Comparison of ENCODE assay signal across 27 cellular contexts in the genomic region with DNA sequence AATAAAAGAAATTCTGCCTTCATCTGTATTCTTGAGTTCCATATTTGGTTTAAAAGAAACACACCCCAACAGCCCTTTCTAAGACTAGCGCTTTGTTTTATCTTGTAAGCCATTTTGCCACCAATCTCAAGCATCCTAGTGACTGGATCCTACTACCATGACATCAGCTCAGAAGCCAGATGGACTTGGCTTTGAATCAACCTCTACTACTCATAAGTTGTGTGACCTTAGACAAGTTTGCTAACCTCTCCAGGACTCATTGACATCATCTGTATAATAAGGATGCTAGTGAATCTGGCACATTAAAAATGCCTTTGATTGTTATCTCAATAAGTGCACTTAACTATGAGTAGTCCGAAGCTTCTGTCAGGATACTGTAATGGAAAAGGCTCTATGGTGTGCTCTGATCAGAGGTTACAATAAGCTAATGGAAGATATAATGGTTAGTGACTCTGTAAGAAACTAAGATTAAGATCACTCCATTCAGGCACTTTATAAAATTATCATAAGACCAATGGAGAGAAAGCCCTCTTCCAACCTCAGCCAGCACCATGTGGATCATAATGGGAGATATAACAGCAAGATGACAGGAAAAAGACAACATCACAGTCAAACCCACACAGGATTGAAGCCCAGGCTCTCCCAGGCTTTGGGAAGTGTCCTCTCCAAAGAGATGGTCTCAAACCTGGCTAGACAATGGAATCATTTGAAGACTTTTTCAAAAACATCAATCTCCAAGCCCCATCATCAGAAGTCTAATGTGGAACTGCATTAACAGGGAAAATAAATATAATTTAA.
"Had no signal": no experiment of that assay in that cellular context is flagged by ENCODE, and none has a peak within 500 bp of the region (broad histone marks: within the 10 kb centered on the region; RNA-seq: fewer than 3 reads in every experiment).

No MANE protein-coding gene starts in this region.

- DNase-seq: hypothalamus; immature natural killer cell; kidney; left colon; left lung; lower lobe of right lung; mammary epithelial cell; midbrain; mucosa of descending colon; naive thymus-derived CD4-positive, alpha-beta T cell; ovary; right lobe of liver; stimulated activated CD4-positive, alpha-beta T cell treated with anti-CD3 and anti-CD28 coated beads, Interleukin-12 subunit alpha, Interleukin-12 subunit beta, amount 100 ng/mL, for 4 hours; stimulated activated CD4-positive, alpha-beta T cell treated with anti-CD3 and anti-CD28 coated beads, Interleukin-15, amount 100 ng/mL, for 24 hours; stimulated activated CD4-positive, alpha-beta T cell treated with anti-CD3 and anti-CD28 coated beads, Interleukin-2, amount 100 ng/mL, for 24 hours; stimulated activated CD4-positive, alpha-beta T cell treated with anti-CD3 and anti-CD28 coated beads, Interleukin-4, amount 100 ng/mL, for 1 hour; stimulated activated naive B cell treated with anti-CD40 and anti-IgM and Interleukin-4, amounts not matched to agents 10 μg/mL and 1 μg/mL and 100 μg/mL, for 72 hours; stimulated activated naive CD8-positive, alpha-beta T cell treated with anti-CD3 and anti-CD28 coated beads, Interleukin-15, Interleukin-2, amounts not matched to agents 100 U/mL and 50 U/mL, for 24 hours; stomach; testis; thyroid gland; transverse colon; upper lobe of left lung had no signal

- H3K4me1 ChIP-seq: left lung, lower lobe of right lung, right atrium auricular region, right lobe of liver, stomach, testis, thyroid gland, transverse colon, upper lobe of left lung, vagina had no signal

- H3K27me3 ChIP-seq: left lung, ovary, right atrium auricular region, testis, thyroid gland, transverse colon, upper lobe of left lung, vagina had no signal

- ATAC-seq: left colon; left lung; lower lobe of right lung; mucosa of descending colon; naive thymus-derived CD4-positive, alpha-beta T cell; natural killer cell treated with Interleukin-12 subunit alpha and Interleukin-12 subunit beta and Interleukin-15 and Interleukin-18, amount 100 ng/mL, for 72 hours; right lobe of liver; stimulated activated naive B cell treated with anti-CD40 and anti-IgM and Interleukin-4, amounts not matched to agents 10 μg/mL and 1 μg/mL and 100 μg/mL, for 72 hours; stimulated activated naive CD8-positive, alpha-beta T cell treated with anti-CD3 and anti-CD28 coated beads, Interleukin-15, Interleukin-2, amounts not matched to agents 100 U/mL and 50 U/mL, for 24 hours had no signal

- H3K4me3 ChIP-seq: left lung, lower lobe of right lung, mucosa of descending colon, ovary, right atrium auricular region, right lobe of liver, skin epidermis, stomach, testis, thyroid gland, transverse colon, upper lobe of left lung, vagina had no signal

- H3K36me3 ChIP-seq: left lung, lower lobe of right lung, ovary, right atrium auricular region, right lobe of liver, stomach, thyroid gland, transverse colon, upper lobe of left lung, vagina had no signal

- H3K9me3 ChIP-seq: left lung, lower lobe of right lung, mucosa of descending colon, ovary, right atrium auricular region, right lobe of liver, stomach, testis, thyroid gland, transverse colon, upper lobe of left lung, vagina had no signal
